1 cellular context compared by ENCODE assay signal in the genomic region with DNA sequence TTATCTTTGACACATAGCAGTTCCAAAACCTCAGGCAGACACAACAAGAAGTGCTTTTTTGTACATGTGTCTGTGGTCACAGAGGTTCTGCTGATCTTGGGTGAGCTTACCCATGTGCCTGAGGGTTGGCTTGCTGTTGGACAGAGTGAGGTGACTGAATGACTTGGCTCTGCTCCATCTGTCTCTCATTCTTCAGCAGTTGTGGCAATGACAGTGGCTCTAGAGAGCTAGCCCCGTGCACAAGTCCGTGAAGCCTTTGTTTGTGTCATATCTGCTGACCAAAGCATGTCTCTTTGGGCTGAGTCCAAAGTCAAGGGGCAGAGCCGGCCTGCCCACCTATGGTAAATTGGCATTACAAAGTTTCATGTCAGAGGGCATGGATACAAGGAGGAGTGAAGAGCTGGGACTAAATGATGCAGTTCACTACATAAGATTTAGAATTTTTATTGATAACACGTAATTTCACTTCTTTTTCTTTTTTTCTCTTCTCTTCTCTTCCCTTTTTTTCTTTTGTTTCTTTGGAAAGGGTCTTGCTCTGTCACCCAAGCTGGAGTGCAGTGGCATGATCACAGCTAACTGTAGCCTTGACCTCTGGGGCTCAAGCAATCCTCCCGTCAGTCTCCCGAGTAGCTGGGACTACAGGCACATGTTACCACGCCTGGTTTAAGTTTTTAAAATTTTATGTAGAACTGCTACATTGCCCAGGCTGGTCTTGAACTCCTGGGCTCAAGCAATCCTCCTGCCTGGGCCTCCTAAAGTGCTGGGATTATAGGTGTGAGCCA.
TF ChIP-seq lines count a peak whose summit lies in the region.

No MANE protein-coding gene starts in this region.

TF ChIP-seq in K562, 482 proteins besides CTCF, POLR2A, EP300 and RAD21 (continued from another document):
- TF ChIP-seq, protein P1, sequence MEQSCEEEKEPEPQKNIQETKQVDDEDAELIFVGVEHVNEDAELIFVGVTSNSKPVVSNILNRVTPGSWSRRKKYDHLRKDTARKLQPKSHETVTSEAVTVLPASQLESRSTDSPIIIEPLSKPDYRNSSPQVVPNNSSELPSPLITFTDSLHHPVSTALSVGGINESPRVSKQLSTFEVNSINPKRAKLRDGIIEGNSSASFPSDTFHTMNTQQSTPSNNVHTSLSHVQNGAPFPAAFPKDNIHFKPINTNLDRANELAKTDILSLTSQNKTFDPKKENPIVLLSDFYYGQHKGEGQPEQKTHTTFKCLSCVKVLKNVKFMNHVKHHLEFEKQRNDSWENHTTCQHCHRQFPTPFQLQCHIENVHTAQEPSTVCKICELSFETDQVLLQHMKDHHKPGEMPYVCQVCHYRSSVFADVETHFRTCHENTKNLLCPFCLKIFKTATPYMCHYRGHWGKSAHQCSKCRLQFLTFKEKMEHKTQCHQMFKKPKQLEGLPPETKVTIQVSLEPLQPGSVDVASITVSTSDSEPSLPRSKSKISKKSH (CRISPR knock-in tag; IDR thresholded peaks at IDR 0.05): no peak
- TF ChIP-seq SRF (CRISPR knock-in tag; IDR thresholded peaks at IDR 0.05): 0 out of 4 replicates have a peak, but pooled peaks of 1 of the 2 experiments have one; percentile 19
- no peak for TF ChIP-seq ZNF23 (CRISPR knock-in tag; IDR thresholded peaks at IDR 0.05)
- no peak for TF ChIP-seq ZNF695 (CRISPR knock-in tag; IDR thresholded peaks at IDR 0.05)
- no peak for TF ChIP-seq HMG20A (CRISPR knock-in tag; conservative IDR thresholded peaks at IDR 0.05)
- TF ChIP-seq, protein P2, sequence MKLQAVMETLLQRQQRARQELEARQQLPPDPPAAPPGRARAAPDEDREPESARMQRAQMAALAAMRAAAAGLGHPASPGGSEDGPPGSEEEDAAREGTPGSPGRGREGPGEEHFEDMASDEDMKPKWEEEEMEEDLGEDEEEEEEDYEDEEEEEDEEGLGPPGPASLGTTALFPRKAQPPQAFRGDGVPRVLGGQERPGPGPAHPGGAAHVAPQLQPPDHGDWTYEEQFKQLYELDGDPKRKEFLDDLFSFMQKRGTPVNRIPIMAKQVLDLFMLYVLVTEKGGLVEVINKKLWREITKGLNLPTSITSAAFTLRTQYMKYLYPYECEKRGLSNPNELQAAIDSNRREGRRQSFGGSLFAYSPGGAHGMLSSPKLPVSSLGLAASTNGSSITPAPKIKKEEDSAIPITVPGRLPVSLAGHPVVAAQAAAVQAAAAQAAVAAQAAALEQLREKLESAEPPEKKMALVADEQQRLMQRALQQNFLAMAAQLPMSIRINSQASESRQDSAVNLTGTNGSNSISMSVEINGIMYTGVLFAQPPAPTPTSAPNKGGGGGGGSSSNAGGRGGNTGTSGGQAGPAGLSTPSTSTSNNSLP (IDR thresholded peaks at IDR 0.05; ENCODE audit: borderline replicate concordance, low read depth, low read length): no peak
- TF ChIP-seq SP1 (CRISPR knock-in tag; IDR thresholded peaks at IDR 0.05): no peak
- no peak for TF ChIP-seq ZNF583 (CRISPR knock-in tag; IDR thresholded peaks at IDR 0.05)
- no peak for TF ChIP-seq RBM22 (IDR thresholded peaks at IDR 0.05; ENCODE audit: low read depth, low read length, poor library complexity, severe bottlenecking)
- no peak for TF ChIP-seq ETS2 (tag; IDR thresholded peaks at IDR 0.05; ENCODE audit: borderline replicate concordance, poor library complexity, severe bottlenecking)
- no peak for TF ChIP-seq CBFA2T2 (conservative IDR thresholded peaks at IDR 0.05)
- TF ChIP-seq, protein P3, sequence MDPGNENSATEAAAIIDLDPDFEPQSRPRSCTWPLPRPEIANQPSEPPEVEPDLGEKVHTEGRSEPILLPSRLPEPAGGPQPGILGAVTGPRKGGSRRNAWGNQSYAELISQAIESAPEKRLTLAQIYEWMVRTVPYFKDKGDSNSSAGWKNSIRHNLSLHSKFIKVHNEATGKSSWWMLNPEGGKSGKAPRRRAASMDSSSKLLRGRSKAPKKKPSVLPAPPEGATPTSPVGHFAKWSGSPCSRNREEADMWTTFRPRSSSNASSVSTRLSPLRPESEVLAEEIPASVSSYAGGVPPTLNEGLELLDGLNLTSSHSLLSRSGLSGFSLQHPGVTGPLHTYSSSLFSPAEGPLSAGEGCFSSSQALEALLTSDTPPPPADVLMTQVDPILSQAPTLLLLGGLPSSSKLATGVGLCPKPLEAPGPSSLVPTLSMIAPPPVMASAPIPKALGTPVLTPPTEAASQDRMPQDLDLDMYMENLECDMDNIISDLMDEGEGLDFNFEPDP (CRISPR knock-in tag; IDR thresholded peaks at IDR 0.05): no peak
- TF ChIP-seq, protein P4, sequence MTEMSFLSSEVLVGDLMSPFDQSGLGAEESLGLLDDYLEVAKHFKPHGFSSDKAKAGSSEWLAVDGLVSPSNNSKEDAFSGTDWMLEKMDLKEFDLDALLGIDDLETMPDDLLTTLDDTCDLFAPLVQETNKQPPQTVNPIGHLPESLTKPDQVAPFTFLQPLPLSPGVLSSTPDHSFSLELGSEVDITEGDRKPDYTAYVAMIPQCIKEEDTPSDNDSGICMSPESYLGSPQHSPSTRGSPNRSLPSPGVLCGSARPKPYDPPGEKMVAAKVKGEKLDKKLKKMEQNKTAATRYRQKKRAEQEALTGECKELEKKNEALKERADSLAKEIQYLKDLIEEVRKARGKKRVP (CRISPR knock-in tag; IDR thresholded peaks at IDR 0.05): no peak
- TF ChIP-seq STAT5A (IDR thresholded peaks at IDR 0.05; ENCODE audit: borderline replicate concordance, low read length): no peak
- no peak for TF ChIP-seq FOS (IDR thresholded peaks at IDR 0.05; ENCODE audit: extremely low read depth, insufficient read length)
- no peak for TF ChIP-seq POLR3G (IDR thresholded peaks at IDR 0.05; ENCODE audit: extremely low read depth, insufficient read length, insufficient replicate concordance)
- TF ChIP-seq KHSRP (IDR thresholded peaks at IDR 0.05): no peak
- TF ChIP-seq, protein P5, sequence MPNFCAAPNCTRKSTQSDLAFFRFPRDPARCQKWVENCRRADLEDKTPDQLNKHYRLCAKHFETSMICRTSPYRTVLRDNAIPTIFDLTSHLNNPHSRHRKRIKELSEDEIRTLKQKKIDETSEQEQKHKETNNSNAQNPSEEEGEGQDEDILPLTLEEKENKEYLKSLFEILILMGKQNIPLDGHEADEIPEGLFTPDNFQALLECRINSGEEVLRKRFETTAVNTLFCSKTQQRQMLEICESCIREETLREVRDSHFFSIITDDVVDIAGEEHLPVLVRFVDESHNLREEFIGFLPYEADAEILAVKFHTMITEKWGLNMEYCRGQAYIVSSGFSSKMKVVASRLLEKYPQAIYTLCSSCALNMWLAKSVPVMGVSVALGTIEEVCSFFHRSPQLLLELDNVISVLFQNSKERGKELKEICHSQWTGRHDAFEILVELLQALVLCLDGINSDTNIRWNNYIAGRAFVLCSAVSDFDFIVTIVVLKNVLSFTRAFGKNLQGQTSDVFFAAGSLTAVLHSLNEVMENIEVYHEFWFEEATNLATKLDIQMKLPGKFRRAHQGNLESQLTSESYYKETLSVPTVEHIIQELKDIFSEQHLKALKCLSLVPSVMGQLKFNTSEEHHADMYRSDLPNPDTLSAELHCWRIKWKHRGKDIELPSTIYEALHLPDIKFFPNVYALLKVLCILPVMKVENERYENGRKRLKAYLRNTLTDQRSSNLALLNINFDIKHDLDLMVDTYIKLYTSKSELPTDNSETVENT (CRISPR knock-in tag; IDR thresholded peaks at IDR 0.05): no peak
- TF ChIP-seq SETDB1 (IDR thresholded peaks at IDR 0.05; ENCODE audit: low read length): no peak
- TF ChIP-seq, protein P6, sequence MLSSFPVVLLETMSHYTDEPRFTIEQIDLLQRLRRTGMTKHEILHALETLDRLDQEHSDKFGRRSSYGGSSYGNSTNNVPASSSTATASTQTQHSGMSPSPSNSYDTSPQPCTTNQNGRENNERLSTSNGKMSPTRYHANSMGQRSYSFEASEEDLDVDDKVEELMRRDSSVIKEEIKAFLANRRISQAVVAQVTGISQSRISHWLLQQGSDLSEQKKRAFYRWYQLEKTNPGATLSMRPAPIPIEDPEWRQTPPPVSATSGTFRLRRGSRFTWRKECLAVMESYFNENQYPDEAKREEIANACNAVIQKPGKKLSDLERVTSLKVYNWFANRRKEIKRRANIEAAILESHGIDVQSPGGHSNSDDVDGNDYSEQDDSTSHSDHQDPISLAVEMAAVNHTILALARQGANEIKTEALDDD (IDR thresholded peaks at IDR 0.05): no peak
- TF ChIP-seq, protein P7, sequence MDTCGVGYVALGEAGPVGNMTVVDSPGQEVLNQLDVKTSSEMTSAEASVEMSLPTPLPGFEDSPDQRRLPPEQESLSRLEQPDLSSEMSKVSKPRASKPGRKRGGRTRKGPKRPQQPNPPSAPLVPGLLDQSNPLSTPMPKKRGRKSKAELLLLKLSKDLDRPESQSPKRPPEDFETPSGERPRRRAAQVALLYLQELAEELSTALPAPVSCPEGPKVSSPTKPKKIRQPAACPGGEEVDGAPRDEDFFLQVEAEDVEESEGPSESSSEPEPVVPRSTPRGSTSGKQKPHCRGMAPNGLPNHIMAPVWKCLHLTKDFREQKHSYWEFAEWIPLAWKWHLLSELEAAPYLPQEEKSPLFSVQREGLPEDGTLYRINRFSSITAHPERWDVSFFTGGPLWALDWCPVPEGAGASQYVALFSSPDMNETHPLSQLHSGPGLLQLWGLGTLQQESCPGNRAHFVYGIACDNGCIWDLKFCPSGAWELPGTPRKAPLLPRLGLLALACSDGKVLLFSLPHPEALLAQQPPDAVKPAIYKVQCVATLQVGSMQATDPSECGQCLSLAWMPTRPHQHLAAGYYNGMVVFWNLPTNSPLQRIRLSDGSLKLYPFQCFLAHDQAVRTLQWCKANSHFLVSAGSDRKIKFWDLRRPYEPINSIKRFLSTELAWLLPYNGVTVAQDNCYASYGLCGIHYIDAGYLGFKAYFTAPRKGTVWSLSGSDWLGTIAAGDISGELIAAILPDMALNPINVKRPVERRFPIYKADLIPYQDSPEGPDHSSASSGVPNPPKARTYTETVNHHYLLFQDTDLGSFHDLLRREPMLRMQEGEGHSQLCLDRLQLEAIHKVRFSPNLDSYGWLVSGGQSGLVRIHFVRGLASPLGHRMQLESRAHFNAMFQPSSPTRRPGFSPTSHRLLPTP (IDR thresholded peaks at IDR 0.05; ENCODE audit: borderline replicate concordance, extremely low read depth, insufficient read length): no peak
- TF ChIP-seq PRMT5 (CRISPR knock-in tag; IDR thresholded peaks at IDR 0.05): no peak
- TF ChIP-seq SAFB2 (IDR thresholded peaks at IDR 0.05; ENCODE audit: borderline replicate concordance, low read depth, low read length, severe bottlenecking): no peak
- TF ChIP-seq CEBPG (CRISPR knock-in tag; IDR thresholded peaks at IDR 0.05): no peak
- TF ChIP-seq CEBPG (tag; conservative IDR thresholded peaks at IDR 0.05 in 1 of 2, IDR thresholded peaks at IDR 0.05 in 1 of 2): no peak
- TF ChIP-seq, protein P8, sequence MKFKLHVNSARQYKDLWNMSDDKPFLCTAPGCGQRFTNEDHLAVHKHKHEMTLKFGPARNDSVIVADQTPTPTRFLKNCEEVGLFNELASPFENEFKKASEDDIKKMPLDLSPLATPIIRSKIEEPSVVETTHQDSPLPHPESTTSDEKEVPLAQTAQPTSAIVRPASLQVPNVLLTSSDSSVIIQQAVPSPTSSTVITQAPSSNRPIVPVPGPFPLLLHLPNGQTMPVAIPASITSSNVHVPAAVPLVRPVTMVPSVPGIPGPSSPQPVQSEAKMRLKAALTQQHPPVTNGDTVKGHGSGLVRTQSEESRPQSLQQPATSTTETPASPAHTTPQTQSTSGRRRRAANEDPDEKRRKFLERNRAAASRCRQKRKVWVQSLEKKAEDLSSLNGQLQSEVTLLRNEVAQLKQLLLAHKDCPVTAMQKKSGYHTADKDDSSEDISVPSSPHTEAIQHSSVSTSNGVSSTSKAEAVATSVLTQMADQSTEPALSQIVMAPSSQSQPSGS (CRISPR knock-in tag; IDR thresholded peaks at IDR 0.05): no peak
TF ChIP-seq in K562: peak in this region for 15.
